In the genomic region with DNA sequence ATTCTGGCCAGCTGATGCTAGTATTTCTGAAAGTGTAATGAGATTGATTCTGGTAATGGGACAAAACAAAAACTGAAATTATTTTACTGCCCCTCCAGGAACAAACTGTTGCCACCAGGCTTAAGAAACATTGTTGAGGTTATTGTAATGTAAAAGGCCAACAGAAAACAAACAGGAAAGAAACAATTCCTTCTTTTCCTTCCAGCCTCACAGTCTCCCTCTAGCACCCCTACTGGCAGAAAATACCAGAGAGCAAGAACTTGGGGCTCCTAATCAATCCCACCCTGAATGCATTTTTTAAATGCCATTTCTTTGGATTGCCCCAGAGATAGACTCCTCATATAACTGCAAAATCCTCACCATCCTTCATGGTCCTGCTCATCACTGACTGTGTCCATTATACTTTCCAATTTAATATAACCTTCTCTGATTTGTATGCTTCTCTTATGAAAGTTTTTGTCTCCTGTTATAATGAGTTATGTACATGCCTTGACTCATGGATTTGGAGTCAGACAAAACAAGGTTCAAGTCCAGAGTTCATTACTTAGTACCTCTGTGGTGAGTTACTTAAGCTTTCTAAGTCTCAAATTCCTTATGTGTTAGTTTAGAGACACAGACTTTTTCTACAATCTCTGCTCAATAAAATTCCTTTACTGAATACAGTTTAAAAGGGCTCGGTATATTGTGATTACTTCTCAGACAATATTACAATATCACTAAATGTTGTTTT, we compare ENCODE assay signal across 13 cellular contexts.
DNase-seq lines count a peak whose midpoint lies in the region; ATAC-seq, FAIRE-seq and TF ChIP-seq lines count a peak whose summit lies in the region.
"Had no signal": no experiment of that assay in that cellular context is flagged by ENCODE, and none has a peak within 500 bp of the region (broad histone marks: within the 10 kb centered on the region; RNA-seq: fewer than 3 reads in every experiment).

No MANE protein-coding gene starts in this region.

- no peak overlapping the region for H2BK15ac ChIP-seq in mesenchymal stem cell (ENCODE audit: low read depth, poor library complexity, severe bottlenecking)

- H3K4me3 ChIP-seq in DND-41 (ENCODE audit: low read depth in 1 of 2, low read length in 2 of 2) (no peak overlapping the region), HUES48 (ENCODE audit: low read depth, low read length) (peak overlapping the region; percentile 29; the same call in 1 of the 2 replicates), brain microvascular endothelial cell (ENCODE audit: low read depth, low read length) (no peak overlapping the region), mesenchymal stem cell (ENCODE audit: insufficient read depth in 1 of 2, low read depth in 1 of 2, low read length in 2 of 2) (no peak overlapping the region), kidney (ENCODE audit: low read length in 2 of 2) (no peak overlapping the region)
- H3K4me3 ChIP-seq: esophagus squamous epithelium, K562, thoracic aorta had no signal

- H4K20me1 ChIP-seq in DND-41 (ENCODE audit: insufficient read depth, low read length): no peaks in the 10 kb centered on the region

- no CpG with 5 or more reads among the region's 1 CpG for WGBS in mesenchymal stem cell

- no peak overlapping the region for H3K27ac ChIP-seq in DND-41 (ENCODE audit: low read length)
- no peak overlapping the region for H3K27ac ChIP-seq in HUES48 (ENCODE audit: low read depth, low read length)
- H3K27ac ChIP-seq in brain microvascular endothelial cell: no peak overlapping the region
- no peak overlapping the region for H3K27ac ChIP-seq in mesenchymal stem cell (ENCODE audit: low read length, poor library complexity, severe bottlenecking)
- no peak overlapping the region for H3K27ac ChIP-seq in kidney (ENCODE audit: low read depth in 2 of 2, low read length in 2 of 2)
- H3K27ac ChIP-seq: esophagus squamous epithelium, thoracic aorta had no signal

- no peaks in the 10 kb centered on the region for H3K27me3 ChIP-seq in DND-41 (ENCODE audit: insufficient read depth, low read length, poor library complexity)
- no peaks in the 10 kb centered on the region for H3K27me3 ChIP-seq in HUES48 (ENCODE audit: control insufficient read depth, insufficient read depth, low read length)
- H3K27me3 ChIP-seq in brain microvascular endothelial cell (replicated peaks): no peaks in the 10 kb centered on the region
- no peaks in the 10 kb centered on the region for H3K27me3 ChIP-seq in mesenchymal stem cell (ENCODE audit: control insufficient read depth in 1 of 2, insufficient read depth in 1 of 2, low read length in 2 of 2)
- H3K27me3 ChIP-seq: esophagus squamous epithelium had no signal

- no peak overlapping the region for H2BK120ac ChIP-seq in mesenchymal stem cell (ENCODE audit: low read depth, low read length)

- H2AFZ ChIP-seq in DND-41 (ENCODE audit: low read depth, low read length): no peak overlapping the region
- H2AFZ ChIP-seq in mesenchymal stem cell (ENCODE audit: low read depth, low read length): no peak overlapping the region

- H2BK5ac ChIP-seq in mesenchymal stem cell (ENCODE audit: low read depth, low read length, poor library complexity, severe bottlenecking): no peak overlapping the region

- H3K4me2 ChIP-seq in DND-41 (ENCODE audit: insufficient read depth, low read length) (no peak overlapping the region), mesenchymal stem cell (ENCODE audit: low read length, poor library complexity, severe bottlenecking) (no peak overlapping the region)

- H3K79me2 ChIP-seq in DND-41 (ENCODE audit: insufficient read depth, low read length): no peaks in the 10 kb centered on the region

- DNase-seq in DND-41 (no peak), brain microvascular endothelial cell (no peak), mesenchymal stem cell (peak; percentile 5), COLO829 (ENCODE audit: low spot score) (no peak), kidney (no peak), NCI-H2171 (lab: John Stamatoyannopoulos, UW) (no peak), AG20443 (ENCODE audit: low spot score) (no peak)
- DNase-seq: CD8-positive, alpha-beta memory T cell; esophagus squamous epithelium; Right ventricle myocardium superior had no signal

- H3K18ac ChIP-seq in mesenchymal stem cell (ENCODE audit: low read depth in 1 of 2, low read length in 2 of 2): no peak overlapping the region

- H3K36me3 ChIP-seq in DND-41 (ENCODE audit: insufficient read depth, low read length): no peaks in the 10 kb centered on the region
- no peaks in the 10 kb centered on the region for H3K36me3 ChIP-seq in HUES48 (ENCODE audit: control insufficient read depth, insufficient read depth, low read length)
- no peaks in the 10 kb centered on the region for H3K36me3 ChIP-seq in brain microvascular endothelial cell (replicated peaks)
- H3K36me3 ChIP-seq in mesenchymal stem cell (ENCODE audit: control insufficient read depth in 1 of 2, insufficient read depth in 2 of 2, low read depth in 1 of 2, low read length in 2 of 2): no peaks in the 10 kb centered on the region
- no peaks in the 10 kb centered on the region for H3K36me3 ChIP-seq in kidney (ENCODE audit: control insufficient read depth in 1 of 2, insufficient read depth in 2 of 2, low read length in 2 of 2)
- H3K36me3 ChIP-seq: esophagus squamous epithelium, thoracic aorta had no signal

- H3K79me1 ChIP-seq in mesenchymal stem cell (replicated peaks; ENCODE audit: low read length, poor library complexity, severe bottlenecking): no peaks in the 10 kb centered on the region

- in situ Hi-C loops in brain microvascular endothelial cell (cut with HindIII; ENCODE audit: low pct_ligation_motif_present, low sequenced_read_pairs): loop anchor here (25.0 kb wide), 1 partner anchor 141 kb away; no protein-coding TSS in a partner anchor

- no peak overlapping the region for H3K14ac ChIP-seq in mesenchymal stem cell (ENCODE audit: low read length in 2 of 2)

- no peak for FAIRE-seq in kidney (lab: Jason Lieb, UNC)
- FAIRE-seq: K562 had no signal

- no peaks in the 10 kb centered on the region for H3K4me1 ChIP-seq in DND-41 (ENCODE audit: insufficient read depth, low read length)
- peaks cover 57% of the 10 kb centered on the region for H3K4me1 ChIP-seq in HUES48 (ENCODE audit: control insufficient read depth, insufficient read depth, low read length)
- no peaks in the 10 kb centered on the region for H3K4me1 ChIP-seq in mesenchymal stem cell (ENCODE audit: control insufficient read depth, insufficient read depth, low read depth, low read length)
- H3K4me1 ChIP-seq in kidney (ENCODE audit: control insufficient read depth in 1 of 2, insufficient read depth in 1 of 2, low read depth in 1 of 2, low read length in 2 of 2): no peaks in the 10 kb centered on the region
- H3K4me1 ChIP-seq: esophagus squamous epithelium had no signal

- no peak overlapping the region for H3K23ac ChIP-seq in mesenchymal stem cell (ENCODE audit: low read length in 2 of 2)

- no peak overlapping the region for H4K8ac ChIP-seq in mesenchymal stem cell (ENCODE audit: low read length)

- no peak overlapping the region for H4K91ac ChIP-seq in mesenchymal stem cell (ENCODE audit: low read length)

- ATAC-seq in DND-41 (ENCODE audit: insufficient read depth, low read depth): no peak
- ATAC-seq: K562 had no signal

- H3K9ac ChIP-seq in DND-41 (ENCODE audit: low read depth, low read length) (no peak overlapping the region), HUES48 (ENCODE audit: low read depth, low read length) (no peak overlapping the region), mesenchymal stem cell (ENCODE audit: low read length) (no peak overlapping the region), kidney (ENCODE audit: low read length in 2 of 2) (no peak overlapping the region)

- no peak overlapping the region for H3K4ac ChIP-seq in mesenchymal stem cell (ENCODE audit: low read depth in 1 of 2, low read length in 2 of 2)

- H2AK5ac ChIP-seq in mesenchymal stem cell (ENCODE audit: low read length, severe bottlenecking): no peak overlapping the region

- peak; percentile 29 for TF ChIP-seq CTCF in DND-41 (IDR thresholded peaks at IDR 0.05; ENCODE audit: borderline replicate concordance, extremely low read depth, low read length, poor library complexity, severe bottlenecking)
- TF ChIP-seq CTCF in brain microvascular endothelial cell (IDR thresholded peaks at IDR 0.05; ENCODE audit: low read depth, low read length, missing control alignments): peak; percentile 60
- no peak for TF ChIP-seq CTCF in kidney (IDR thresholded peaks at IDR 0.05; ENCODE audit: borderline replicate concordance, extremely low read depth, insufficient read depth)

- H3K9me3 ChIP-seq in DND-41 (ENCODE audit: insufficient read depth, low read length, severe bottlenecking) (no peaks in the 10 kb centered on the region), HUES48 (ENCODE audit: control insufficient read depth, insufficient read depth, low read length) (no peaks in the 10 kb centered on the region), mesenchymal stem cell (ENCODE audit: control insufficient read depth, low read length) (no peaks in the 10 kb centered on the region), kidney (ENCODE audit: control insufficient read depth in 1 of 2, low read length in 2 of 2) (no peaks in the 10 kb centered on the region)
- H3K9me3 ChIP-seq: esophagus squamous epithelium, thoracic aorta had no signal

- intact Hi-C loops in kidney (cut with DNase I): no loop called here

- H2BK12ac ChIP-seq in mesenchymal stem cell (ENCODE audit: low read length in 2 of 2): no peak overlapping the region
